8 cellular contexts compared by ENCODE assay signal in the genomic region with DNA sequence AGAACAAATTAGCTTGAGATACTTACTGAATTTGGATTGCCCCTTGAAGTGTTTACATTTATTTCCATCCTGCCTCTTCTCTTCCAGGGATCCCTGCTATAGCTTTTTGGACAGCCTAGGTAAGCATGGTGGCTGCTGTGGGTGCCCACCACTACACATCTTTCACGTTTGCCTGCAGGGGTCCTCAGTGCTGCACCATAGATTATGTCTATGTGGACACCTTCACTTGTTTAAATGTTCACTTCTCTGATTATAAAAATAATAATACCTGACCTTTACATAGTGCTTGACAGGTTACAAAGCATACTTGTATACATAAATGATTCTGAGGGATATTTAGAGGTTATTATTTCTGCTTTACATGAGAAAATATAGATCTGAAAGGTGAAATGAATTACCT.
DNase-seq lines count a peak whose midpoint lies in the region; ATAC-seq and TF ChIP-seq lines count a peak whose summit lies in the region.

No MANE protein-coding gene starts in this region.

- no peaks in the 10 kb centered on the region for H4K20me1 ChIP-seq in OCI-LY3 (ENCODE audit: insufficient read depth, low read length)

- no peak for ATAC-seq in HG03039 (IDR thresholded peaks at IDR 0.05; ENCODE audit: unreplicated experiment)

- H2AFZ ChIP-seq in OCI-LY3 (ENCODE audit: low read depth, low read length): no peak overlapping the region

- TF ChIP-seq CTCF in OCI-LY3 (IDR thresholded peaks at IDR 0.05; ENCODE audit: low read depth, low read length) (peak; percentile 74), coronary artery (IDR thresholded peaks at IDR 0.05) (no peak)

- H3K36me3 Mint-ChIP-seq in activated T-cell treated with anti-CD3 and anti-CD28 coated beads, Interleukin-2, amount 50 U/mL, for 24 hours (ENCODE audit: low read depth): no peaks in the 10 kb centered on the region

- H3K9me3 ChIP-seq in OCI-LY3 (ENCODE audit: insufficient read depth, low read length): no peaks in the 10 kb centered on the region

- no peaks in the 10 kb centered on the region for H3K27me3 Mint-ChIP-seq in activated T-cell treated with anti-CD3 and anti-CD28 coated beads, Interleukin-2, amount 50 U/mL, for 24 hours

- H3K27ac ChIP-seq in OCI-LY3 (ENCODE audit: low read length) (no peak overlapping the region), coronary artery (no peak overlapping the region)

- H3K9me3 Mint-ChIP-seq in activated T-cell treated with anti-CD3 and anti-CD28 coated beads, Interleukin-2, amount 50 U/mL, for 24 hours: no peaks in the 10 kb centered on the region

- no peak overlapping the region for H3K27ac Mint-ChIP-seq in activated T-cell treated with anti-CD3 and anti-CD28 coated beads, Interleukin-2, amount 50 U/mL, for 24 hours

- H3K36me3 ChIP-seq in OCI-LY3 (replicated peaks; ENCODE audit: low read depth, low read length): no peaks in the 10 kb centered on the region

- no peak overlapping the region for H3K4me3 Mint-ChIP-seq in activated T-cell treated with anti-CD3 and anti-CD28 coated beads, Interleukin-2, amount 50 U/mL, for 24 hours

- no peaks in the 10 kb centered on the region for H3K27me3 ChIP-seq in OCI-LY3 (ENCODE audit: low read depth, low read length)

- H3K4me3 ChIP-seq in OCI-LY3 (ENCODE audit: low read length) (no peak overlapping the region), coronary artery (no peak overlapping the region)

- no peaks in the 10 kb centered on the region for H3K4me1 ChIP-seq in OCI-LY3 (ENCODE audit: low read length)

- peaks cover 14% of the 10 kb centered on the region for H3K4me1 Mint-ChIP-seq in activated T-cell treated with anti-CD3 and anti-CD28 coated beads, Interleukin-2, amount 50 U/mL, for 24 hours (ENCODE audit: low read depth)

- no peak overlapping the region for H3K4me2 ChIP-seq in OCI-LY3 (ENCODE audit: low read length)

- no peak overlapping the region for H3K9ac ChIP-seq in OCI-LY3 (ENCODE audit: low read length)

- no peaks in the 10 kb centered on the region for H3K79me2 ChIP-seq in OCI-LY3 (ENCODE audit: low read length)

- peak; percentile 29 to 36 for DNase-seq in activated T-cell treated with anti-CD3 and anti-CD28 coated beads, Interleukin-2, amount 50 U/mL, for 48 hours
- no peak for DNase-seq in activated T-cell treated with anti-CD3 and anti-CD28 coated beads, Interleukin-2, amount 50 U/mL, for 24 hours
- DNase-seq in HCEC 1CT (peak; percentile 36), glomerular visceral epithelial cell (ENCODE audit: extremely low spot score) (peak; percentile 58), AG08395 (ENCODE audit: low spot score) (no peak), coronary artery (ENCODE audit: low spot score) (no peak)

Comparison
In these comparisons a context has a peak if more than half of its experiments do, and no peak if none do; other contexts are left out.
1. DNase-seq: peak in activated T-cell treated with anti-CD3 and anti-CD28 coated beads, Interleukin-2, amount 50 U/mL, for 48 hours (2 of 2), HCEC 1CT (single experiment) and glomerular visceral epithelial cell (single experiment); none in activated T-cell treated with anti-CD3 and anti-CD28 coated beads, Interleukin-2, amount 50 U/mL, for 24 hours (single experiment), AG08395 (single experiment) and coronary artery (single experiment).